In the genomic region with DNA sequence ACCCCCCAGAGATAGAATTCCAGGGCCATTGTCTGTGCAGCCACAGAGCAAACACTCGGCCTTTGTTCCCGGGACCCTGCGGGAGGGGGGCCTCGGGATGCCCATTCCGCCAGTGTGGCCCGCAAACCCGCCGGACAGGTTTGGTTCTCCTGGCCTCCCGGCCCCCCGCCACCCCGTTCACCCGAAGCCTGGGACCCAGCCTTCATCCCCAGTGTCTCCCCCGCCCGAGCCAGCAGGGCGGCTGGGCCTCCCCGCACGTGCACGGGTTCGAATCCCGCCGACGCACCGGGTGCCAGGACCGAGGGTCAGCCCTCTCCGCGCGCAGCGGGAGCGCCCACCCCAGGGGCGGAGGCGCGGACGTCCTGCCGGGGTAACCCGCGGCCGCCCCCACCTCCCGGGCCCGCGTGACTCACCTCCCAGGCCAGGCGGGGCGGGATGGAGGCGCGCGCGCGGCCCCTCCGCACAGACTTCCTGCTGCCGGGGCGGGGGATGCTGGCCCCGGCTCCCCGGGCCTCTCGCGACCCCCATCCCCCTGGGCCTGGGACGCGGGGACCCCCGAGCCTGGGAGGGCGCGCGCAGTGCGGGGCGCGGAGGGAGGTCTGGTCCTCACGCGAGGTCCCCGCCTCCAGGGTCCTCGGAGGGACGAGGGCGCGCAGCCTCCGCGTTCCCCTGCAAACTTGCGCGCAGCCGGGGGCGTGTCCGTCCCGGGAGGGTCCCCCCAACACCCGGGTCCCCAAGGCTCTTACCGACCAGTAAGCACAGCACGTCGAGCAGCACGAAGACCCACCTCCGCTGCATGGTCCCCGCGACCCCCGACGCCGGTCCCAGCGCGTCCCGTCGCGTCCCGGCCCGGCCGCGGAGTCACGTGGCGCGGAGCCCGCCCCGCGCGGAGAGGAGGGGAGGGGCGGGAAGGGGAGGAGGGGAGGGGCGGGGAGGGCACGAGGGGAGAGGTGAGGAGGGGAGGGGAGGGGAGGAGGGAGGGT, we compare ENCODE assay signal across 8 cellular contexts. TPM values are rescaled to one million over a fixed set of nuclear protein-coding genes. Genes with fewer than 3 reads are reported as not detected.
DNase-seq lines count a peak whose midpoint lies in the region; ATAC-seq lines count a peak whose summit lies in the region.

TSS of gene PLPP2 (minus strand) at position 865 of the 983 bp plus-strand sequence. CDS start at position 798, 67 bp downstream.

- H3K4me1 Mint-ChIP-seq in central memory CD8-positive, alpha-beta T cell, result peaks cover 18% of the 10 kb centered on the region

- H3K36me3 Mint-ChIP-seq in central memory CD8-positive, alpha-beta T cell (ENCODE audit: insufficient read depth), result peaks cover 4% of the 10 kb centered on the region

- peak within 1 kb of the TSS; percentile 68 for H3K27ac Mint-ChIP-seq in central memory CD8-positive, alpha-beta T cell (ENCODE audit: low read depth)

- DNase-seq in D341Med (ENCODE audit: low spot score) (peak; percentile 58), NCI-H460 (ENCODE audit: extremely low read depth, low read depth) (no peak), left lobe of liver (ENCODE audit: low spot score) (no peak), NCI-H446 (lab: John Stamatoyannopoulos, UW) (no peak)
- no peak for DNase-seq in central memory CD8-positive, alpha-beta T cell (ENCODE audit: low spot score in 2 of 2)
- DNase-seq in stimulated activated naive CD8-positive, alpha-beta T cell treated with anti-CD3 and anti-CD28 coated beads, Interleukin-15, Interleukin-2, amounts not matched to agents 100 U/mL and 50 U/mL, for 24 hours, result peak; percentile 33

- peak within 1 kb of the TSS; percentile 38 for H3K4me3 Mint-ChIP-seq in central memory CD8-positive, alpha-beta T cell

- no peaks in the 10 kb centered on the region for H3K9me3 Mint-ChIP-seq in central memory CD8-positive, alpha-beta T cell

- ATAC-seq in central memory CD8-positive, alpha-beta T cell (replicated peaks; ENCODE audit: extremely low read depth, poor library complexity, severe bottlenecking), result no peak
- ATAC-seq in left lobe of liver (peak; percentile 22), HG02938 (IDR thresholded peaks at IDR 0.05; ENCODE audit: unreplicated experiment) (no peak), GM19023 (IDR thresholded peaks at IDR 0.05; ENCODE audit: unreplicated experiment) (no peak)
- no peak for ATAC-seq in stimulated activated naive CD8-positive, alpha-beta T cell treated with anti-CD3 and anti-CD28 coated beads, Interleukin-15, Interleukin-2, amounts not matched to agents 100 U/mL and 50 U/mL, for 24 hours

- peaks cover 55% of the 10 kb centered on the region for H3K27me3 Mint-ChIP-seq in central memory CD8-positive, alpha-beta T cell

RNA-seq across cellular contexts. Expression of gene PLPP2, which starts in this region (rescaled TPM):
- total RNA-seq in NCI-H460 (2014; rRNA removed; shearing (Covaris generic)), result 91.1 and 102 TPM in 2 replicates
- 112 and 123 TPM in 2 replicates for polyA plus RNA-seq in NCI-H460 (2014; cell fraction: nucleus; rRNA removed)
- 1.8 TPM for total RNA-seq in left lobe of liver

Comparison
In these comparisons a context has a peak if more than half of its experiments do, and no peak if none do; other contexts are left out.
1. RNA of gene PLPP2 (total RNA-seq): 91.1 to 102 TPM in NCI-H460; 1.8 TPM in left lobe of liver (single experiment); every median in the first group is over 10 times any median in the second.
2. DNase-seq: peak in D341Med (single experiment) and stimulated activated naive CD8-positive, alpha-beta T cell treated with anti-CD3 and anti-CD28 coated beads, Interleukin-15, Interleukin-2, amounts not matched to agents 100 U/mL and 50 U/mL, for 24 hours (single experiment); none in NCI-H460 (single experiment), central memory CD8-positive, alpha-beta T cell (0 of 2), left lobe of liver (single experiment) and NCI-H446 (0 of 2).